8 cellular contexts compared by ENCODE assay signal in the genomic region with DNA sequence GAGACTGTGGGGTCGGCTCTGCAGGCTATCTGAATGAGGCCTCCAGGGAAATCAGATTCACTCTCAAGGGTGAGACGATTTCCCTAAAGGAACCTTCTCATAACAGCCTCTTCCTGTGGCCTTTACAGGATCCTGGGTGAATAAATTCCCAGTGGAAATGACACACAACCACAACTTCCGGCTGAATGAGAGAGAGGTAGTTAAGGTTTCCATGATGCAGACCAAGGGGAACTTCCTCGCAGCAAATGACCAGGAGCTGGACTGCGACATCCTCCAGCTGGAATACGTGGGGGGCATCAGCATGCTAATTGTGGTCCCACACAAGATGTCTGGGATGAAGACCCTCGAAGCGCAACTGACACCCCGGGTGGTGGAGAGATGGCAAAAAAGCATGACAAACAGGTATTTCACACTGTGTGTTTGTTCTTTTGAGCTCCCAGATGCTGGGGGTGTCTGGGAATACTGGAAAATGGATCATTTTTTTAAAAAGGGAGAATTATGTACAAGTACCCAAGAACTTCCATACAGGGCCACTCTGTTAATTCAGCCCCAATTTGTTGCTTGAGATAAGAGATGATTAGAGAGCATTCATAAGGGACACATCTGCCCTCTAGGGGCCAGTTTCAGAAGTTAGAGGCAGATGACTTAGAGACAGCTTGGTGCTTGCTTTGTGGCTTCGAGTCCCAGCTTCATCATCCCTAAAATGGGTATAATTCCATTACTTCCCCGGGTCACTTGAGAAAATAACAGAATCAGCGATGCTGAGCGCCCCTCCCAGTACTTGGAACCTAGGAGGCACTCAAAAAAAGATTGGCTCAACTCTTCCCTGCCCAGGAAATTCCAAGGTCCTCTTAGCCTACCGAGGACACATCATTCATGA. TPM values are rescaled to one million over a fixed set of nuclear protein-coding genes. Genes with fewer than 3 reads are reported as not detected.
A peak's percentile ranks its signal among the peaks of the same experiment; 100 is the strongest.
DNase-seq lines count a peak whose midpoint lies in the region; ATAC-seq and TF ChIP-seq lines count a peak whose summit lies in the region.

No MANE protein-coding gene starts in this region.

- no peaks in the 10 kb centered on the region for H3K27me3 ChIP-seq in adipocyte (replicated peaks; ENCODE audit: control insufficient read depth, insufficient read depth, low read length)
- no peaks in the 10 kb centered on the region for H3K27me3 ChIP-seq in spleen (replicated peaks in 1 of 7)

- peak in 10 of 11 experiments; percentile 24 to 76 (median 64) for TF ChIP-seq CTCF in spleen (IDR thresholded peaks at IDR 0.05 in 8 of 11, conservative IDR thresholded peaks at IDR 0.05 in 3 of 11)

- peak overlapping the region in 2 of 8 donors; percentile 19 to 27 for H3K27ac ChIP-seq in spleen

- no peak for TF ChIP-seq POLR2A in spleen (IDR thresholded peaks at IDR 0.05)

- ATAC-seq in GM19467 (IDR thresholded peaks at IDR 0.05; ENCODE audit: unreplicated experiment) (no peak), HG03175 (IDR thresholded peaks at IDR 0.05; ENCODE audit: unreplicated experiment) (no peak)

- H3K36me3 ChIP-seq in adipocyte (ENCODE audit: control insufficient read depth, insufficient read depth, low read length, severe bottlenecking): peaks cover 39% of the 10 kb centered on the region
- H3K36me3 ChIP-seq in spleen: peaks cover 0 to 91% (median 29%) of the 10 kb centered on the region in 6 donors

- H3K4me3 ChIP-seq in adipocyte (ENCODE audit: low read length) (no peak overlapping the region), spleen (no peak overlapping the region)

- H3K4me1 ChIP-seq in adipocyte (ENCODE audit: control insufficient read depth, insufficient read depth, low read length) (peaks cover 37% of the 10 kb centered on the region), spleen (peaks cover 0 to 24% (median 14%) of the 10 kb centered on the region in 6 donors)

- peak; percentile 46 for DNase-seq in DMS153 (lab: John Stamatoyannopoulos, UW)
- DNase-seq in HK-2 (ENCODE audit: unreplicated experiment): peak; percentile 13
- DNase-seq in RPMI7951 (ENCODE audit: low read depth): peak; percentile 78
- DNase-seq in adipocyte (ENCODE audit: low read depth): peak; percentile 77
- peak; percentile 6 to 58 for DNase-seq in hippocampal formation (lab: John Stamatoyannopoulos, UW)
- no peak for DNase-seq in spleen

- intact Hi-C loops in spleen (cut with DNase I; ENCODE audit: low total_unique reads): no loop called here

- no peaks in the 10 kb centered on the region for H3K9me3 ChIP-seq in adipocyte (ENCODE audit: control insufficient read depth, low read length)
- no peaks in the 10 kb centered on the region for H3K9me3 ChIP-seq in spleen

- H3K9ac ChIP-seq in adipocyte (ENCODE audit: low read length): no peak overlapping the region

- 61 to 79% (median 63%) methylated on average over 12 to 14 of the region's 14 CpGs for WGBS in spleen, 5 donors

RNA-seq across cellular contexts. Expression of a gene that starts 10.2 kb away (rescaled TPM):
- total RNA-seq in RPMI7951 (2014; rRNA removed; shearing (Covaris generic)): 0.20 and 0.48 TPM in 2 replicates
- total RNA-seq in spleen: under 1 TPM in 1 of 7 donors, not detected in 6; 0.14 TPM
- under 1 TPM; 0.03 to 0.13 (median 0.04) TPM for polyA plus RNA-seq in spleen
